In the genomic region with DNA sequence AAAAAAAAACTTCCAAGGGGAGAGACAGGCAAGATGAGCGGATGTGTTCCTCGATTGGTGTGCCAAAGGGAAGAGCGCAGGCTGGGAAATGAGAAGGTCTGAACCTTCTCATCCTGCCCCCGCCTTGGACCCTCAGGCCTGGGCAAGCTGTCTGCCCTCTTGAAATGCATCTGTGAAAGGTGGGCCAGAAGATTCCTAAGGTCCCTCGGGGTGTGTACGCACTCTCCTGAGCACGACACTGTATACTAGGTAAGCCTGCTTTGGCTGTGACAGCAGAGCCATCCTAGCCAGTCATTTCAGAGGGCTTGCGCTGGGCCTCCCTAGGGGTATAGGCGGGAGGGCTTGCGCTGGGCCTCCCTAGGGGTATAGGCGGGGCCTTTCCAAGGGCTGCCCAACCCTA, we compare ENCODE assay signal across 15 cellular contexts.
"Had no signal": no experiment of that assay in that cellular context is flagged by ENCODE, and none has a peak within 500 bp of the region (broad histone marks: within the 10 kb centered on the region; RNA-seq: fewer than 3 reads in every experiment).

No MANE protein-coding gene starts in this region.

- H3K36me3 Mint-ChIP-seq: activated naive CD8-positive, alpha-beta T cell treated with anti-CD3 and anti-CD28 coated beads for 36 hours had no signal

- DNase-seq: activated CD4-positive, alpha-beta T cell treated with anti-CD3 and anti-CD28 coated beads, Interleukin-2, amount 10 ng/mL, durations not matched to agents 24 days and 14 days; activated CD4-positive, CD25-positive, alpha-beta regulatory T cell; activated CD8-positive, alpha-beta memory T cell treated with anti-CD3 and anti-CD28 coated beads, Interleukin-2, amount 50 U/mL, for 48 hours; activated naive CD8-positive, alpha-beta T cell treated with anti-CD3 and anti-CD28 coated beads for 36 hours; amygdala; cerebellar nuclear complex; effector CD8-positive, alpha-beta T cell; nephron progenitor cell; psoas muscle; stimulated activated CD4-positive, alpha-beta T cell treated with anti-CD3 and anti-CD28 coated beads, Interleukin-1b, Interleukin-23, amount 100 ng/mL, for 48 hours; SW 1271 had no signal

- H3K4me3 ChIP-seq: gastroesophageal sphincter, psoas muscle, sigmoid colon, thoracic aorta had no signal

- H3K27me3 ChIP-seq: gastroesophageal sphincter, sigmoid colon had no signal

- H3K27ac Mint-ChIP-seq: activated CD4-positive, alpha-beta T cell treated with anti-CD3 and anti-CD28 coated beads, Interleukin-2, amount 10 ng/mL, durations not matched to agents 24 days and 14 days; activated naive CD8-positive, alpha-beta T cell treated with anti-CD3 and anti-CD28 coated beads for 36 hours had no signal

- H3K4me1 ChIP-seq: gastroesophageal sphincter, psoas muscle, sigmoid colon had no signal

- H3K9me3 Mint-ChIP-seq: activated CD4-positive, alpha-beta T cell treated with anti-CD3 and anti-CD28 coated beads, Interleukin-2, amount 10 ng/mL, durations not matched to agents 24 days and 14 days; activated naive CD8-positive, alpha-beta T cell treated with anti-CD3 and anti-CD28 coated beads for 36 hours; nephron progenitor cell had no signal

- H3K36me3 ChIP-seq: gastroesophageal sphincter, sigmoid colon, thoracic aorta had no signal

- H3K9me3 ChIP-seq: gastroesophageal sphincter, psoas muscle, sigmoid colon, thoracic aorta had no signal

- H3K4me3 Mint-ChIP-seq: activated CD4-positive, alpha-beta T cell treated with anti-CD3 and anti-CD28 coated beads, Interleukin-2, amount 10 ng/mL, durations not matched to agents 24 days and 14 days; activated naive CD8-positive, alpha-beta T cell treated with anti-CD3 and anti-CD28 coated beads for 36 hours; nephron progenitor cell had no signal

- ATAC-seq: gastroesophageal sphincter, left lobe of liver, psoas muscle had no signal

- H3K27ac ChIP-seq: psoas muscle, thoracic aorta had no signal
